Comparison of ENCODE assay signal across 22 cellular contexts in genomic region chr1:200215350-200215749, GRCh38.
DNase-seq lines count a peak whose midpoint lies in the region; TF ChIP-seq lines count a peak whose summit lies in the region.
"Had no signal": no experiment of that assay in that cellular context is flagged by ENCODE, and none has a peak within 500 bp of the region (broad histone marks: within the 10 kb centered on the region; RNA-seq: fewer than 3 reads in every experiment).

No MANE protein-coding gene starts in this region.

- H3K27me3 ChIP-seq in esophagus squamous epithelium: peaks cover 0 to 3% (median 0%) of the 10 kb centered on the region in 4 donors
- H3K27me3 ChIP-seq: BLaER1 had no signal

- TF ChIP-seq CTCF in VCaP (conservative IDR thresholded peaks at IDR 0.05) (no peak), neural crest cell (conservative IDR thresholded peaks at IDR 0.05) (no peak), esophagus squamous epithelium (IDR thresholded peaks at IDR 0.05) (no peak)

- no peaks in the 10 kb centered on the region for H3K4me1 ChIP-seq in esophagus squamous epithelium
- H3K4me1 ChIP-seq: BE2C, BLaER1 had no signal

- DNase-seq in NCI-H524 treated with DMSO at 0.1 percent for 48 hours (lab: John Stamatoyannopoulos, UW) (peak; percentile 1), neural crest cell (ENCODE audit: low read depth, low spot score) (no peak), esophagus squamous epithelium (lab: John Stamatoyannopoulos, UW) (no peak), hypothalamus (lab: John Stamatoyannopoulos, UW) (no peak)
- DNase-seq: 8988T; ACHN; BE2C; C1 segment of cervical spinal cord; CD4-positive, alpha-beta memory T cell; CD4-positive, CD25-positive, alpha-beta regulatory T cell; CD8-positive, alpha-beta memory T cell; COR-L47; DMS 273 treated with DMSO at 0.1 percent for 48 hours; DMS153; DMS53; DMS79; DND-41; EL; GDM1 had no signal

- no peak overlapping the region for H3K4me3 Mint-ChIP-seq in neural crest cell
- H3K4me3 Mint-ChIP-seq: CD14-positive monocyte; CD4-positive, alpha-beta memory T cell; CD4-positive, CD25-positive, alpha-beta regulatory T cell; CD8-positive, alpha-beta memory T cell had no signal

- H3K27me3 Mint-ChIP-seq in neural crest cell (ENCODE audit: low read depth): no peaks in the 10 kb centered on the region

- TF ChIP-seq POLR2A in esophagus squamous epithelium (IDR thresholded peaks at IDR 0.05): no peak

- 79 to 81% methylated on average over 2 of the region's 2 CpGs for WGBS in esophagus squamous epithelium, 2 donors

- no peak overlapping the region for H3K4me3 ChIP-seq in esophagus squamous epithelium
- H3K4me3 ChIP-seq: BLaER1 had no signal

- peak overlapping the region; percentile 82 for H3K27ac ChIP-seq in VCaP
- no peak overlapping the region for H3K27ac ChIP-seq in esophagus squamous epithelium
- H3K27ac ChIP-seq: BLaER1 had no signal

- H3K36me3 ChIP-seq in esophagus squamous epithelium: no peaks in the 10 kb centered on the region
- H3K36me3 ChIP-seq: BE2C, BLaER1 had no signal

- no peaks in the 10 kb centered on the region for H3K4me1 Mint-ChIP-seq in neural crest cell
- H3K4me1 Mint-ChIP-seq: CD14-positive monocyte had no signal

- H3K9me3 ChIP-seq in esophagus squamous epithelium: no peaks in the 10 kb centered on the region
- H3K9me3 ChIP-seq: BE2C had no signal

- intact Hi-C loops in esophagus squamous epithelium (cut with DNase I): no loop called here

- peak overlapping the region; percentile 40 for H3K27ac Mint-ChIP-seq in neural crest cell (ENCODE audit: unreplicated experiment)
- H3K27ac Mint-ChIP-seq: CD14-positive monocyte; CD4-positive, CD25-positive, alpha-beta regulatory T cell; CD8-positive, alpha-beta memory T cell had no signal

- H3K36me3 Mint-ChIP-seq in neural crest cell (ENCODE audit: low read depth): no peaks in the 10 kb centered on the region
- H3K36me3 Mint-ChIP-seq: CD14-positive monocyte; CD4-positive, CD25-positive, alpha-beta regulatory T cell had no signal

- H3K9me3 Mint-ChIP-seq in neural crest cell: no peaks in the 10 kb centered on the region
